ENCODE assay signal across 28 cellular contexts in genomic region chr10:4837551-4837950, GRCh38.
"Had no signal": no experiment of that assay in that cellular context is flagged by ENCODE, and none has a peak within 500 bp of the region (broad histone marks: within the 10 kb centered on the region; RNA-seq: fewer than 3 reads in every experiment).

No MANE protein-coding gene starts in this region.

- H3K9me3 Mint-ChIP-seq: activated CD8-positive, alpha-beta T cell treated with anti-CD3 and anti-CD28 coated beads for 36 hours; activated T-cell treated with anti-CD3 and anti-CD28 coated beads, Interleukin-2, amount 50 U/mL, for 4 hours; activated T-helper 17 cell treated with anti-CD3 and anti-CD28 coated beads, Interleukin-2, amount 50 U/mL, for 72 hours; effector memory CD8-positive, alpha-beta T cell had no signal

- H3K27ac Mint-ChIP-seq: activated CD8-positive, alpha-beta T cell treated with anti-CD3 and anti-CD28 coated beads for 36 hours; activated naive CD8-positive, alpha-beta T cell; effector memory CD8-positive, alpha-beta T cell had no signal

- H3K4me3 Mint-ChIP-seq: activated CD8-positive, alpha-beta T cell treated with anti-CD3 and anti-CD28 coated beads for 36 hours; activated naive CD8-positive, alpha-beta T cell; activated T-cell treated with anti-CD3 and anti-CD28 coated beads, Interleukin-2, amount 50 U/mL, for 4 hours; activated T-helper 17 cell treated with anti-CD3 and anti-CD28 coated beads, Interleukin-2, amount 50 U/mL, for 72 hours; effector memory CD8-positive, alpha-beta T cell had no signal

- H3K9me3 ChIP-seq: esophagus squamous epithelium, gastroesophageal sphincter, heart right ventricle had no signal

- DNase-seq: activated CD4-positive, alpha-beta T cell treated with anti-CD3 and anti-CD28 coated beads for 4 hours; activated CD4-positive, alpha-beta T cell treated with anti-CD3 and anti-CD28 coated beads, Interleukin-2, amount 50 U/mL, for 1 hour; activated CD4-positive, alpha-beta T cell treated with anti-CD3 and anti-CD28 coated beads, Interleukin-2, amount 50 U/mL, for 48 hours; activated CD4-positive, CD25-positive, alpha-beta regulatory T cell; activated CD4-positive, CD25-positive, alpha-beta regulatory T cell treated with anti-CD3 and anti-CD28 coated beads, Interleukin-2, amount 50 U/mL, for 72 hours; activated CD8-positive, alpha-beta memory T cell treated with anti-CD3 and anti-CD28 coated beads for 24 hours; activated CD8-positive, alpha-beta T cell treated with anti-CD3 and anti-CD28 coated beads for 36 hours; activated effector memory CD4-positive, alpha-beta T cell treated with Interleukin-2 at 50 U/mL for 16 hours; activated gamma-delta T cell treated with Interleukin-2 at 50 U/mL for 16 hours; activated naive CD4-positive, alpha-beta T cell treated with anti-CD3 and anti-CD28 coated beads, Interleukin-2, amount 50 U/mL, for 16 hours; activated naive CD4-positive, alpha-beta T cell treated with Interleukin-2 at 50 U/mL for 16 hours; activated T-cell treated with anti-CD3 and anti-CD28 coated beads, Interleukin-2, amount 50 U/mL, for 4 hours; amniotic stem cell; anterior cingulate cortex; brain microvascular endothelial cell; caudate nucleus; cortex of kidney; dermis blood vessel endothelial cell; effector CD4-positive, alpha-beta T cell; effector memory CD8-positive, alpha-beta T cell; erythroblast; esophagus squamous epithelium; foreskin melanocyte; heart right ventricle; T-helper 2 cell had no signal

- H3K36me3 ChIP-seq: brain microvascular endothelial cell had no signal

- H3K27me3 Mint-ChIP-seq: activated CD8-positive, alpha-beta T cell treated with anti-CD3 and anti-CD28 coated beads for 36 hours; activated naive CD8-positive, alpha-beta T cell; activated T-helper 17 cell treated with anti-CD3 and anti-CD28 coated beads, Interleukin-2, amount 50 U/mL, for 72 hours had no signal

- ATAC-seq: activated CD8-positive, alpha-beta T cell treated with anti-CD3 and anti-CD28 coated beads for 36 hours; activated T-cell treated with anti-CD3 and anti-CD28 coated beads, Interleukin-2, amount 50 U/mL, for 4 hours; activated T-helper 17 cell treated with anti-CD3 and anti-CD28 coated beads, Interleukin-2, amount 50 U/mL, for 72 hours; effector memory CD8-positive, alpha-beta T cell; gastroesophageal sphincter; heart right ventricle had no signal

- H3K27ac ChIP-seq: brain microvascular endothelial cell, esophagus squamous epithelium, gastroesophageal sphincter, heart right ventricle had no signal

- H3K4me3 ChIP-seq: esophagus squamous epithelium, gastroesophageal sphincter, heart right ventricle had no signal

- H3K4me1 ChIP-seq: esophagus squamous epithelium had no signal

- H3K27me3 ChIP-seq: brain microvascular endothelial cell, esophagus squamous epithelium, gastroesophageal sphincter, heart right ventricle had no signal
